In genomic region chr20:46362931-46363872, GRCh38 we compare ENCODE assay signal across 1 cellular context.
TF ChIP-seq lines count a peak whose summit lies in the region.

No MANE protein-coding gene starts in this region.

TF ChIP-seq in SK-N-SH, 30 proteins besides CTCF, POLR2A, EP300 and RAD21 (continued from another document):
- TF ChIP-seq REST (IDR thresholded peaks at IDR 0.05; ENCODE audit: low read depth, low read length) (no peak), TAF1 (IDR thresholded peaks at IDR 0.05; ENCODE audit: borderline replicate concordance, low read depth, low read length) (no peak), TCF12 (IDR thresholded peaks at IDR 0.05) (no peak), SIN3A (IDR thresholded peaks at IDR 0.05; ENCODE audit: borderline replicate concordance, low read depth, low read length) (no peak), NRF1 (IDR thresholded peaks at IDR 0.05; ENCODE audit: low read depth, low read length) (no peak), FOXJ3 (CRISPR knock-in tag; IDR thresholded peaks at IDR 0.05) (no peak)
